Comparison of ENCODE assay signal across 9 cellular contexts in the genomic region with DNA sequence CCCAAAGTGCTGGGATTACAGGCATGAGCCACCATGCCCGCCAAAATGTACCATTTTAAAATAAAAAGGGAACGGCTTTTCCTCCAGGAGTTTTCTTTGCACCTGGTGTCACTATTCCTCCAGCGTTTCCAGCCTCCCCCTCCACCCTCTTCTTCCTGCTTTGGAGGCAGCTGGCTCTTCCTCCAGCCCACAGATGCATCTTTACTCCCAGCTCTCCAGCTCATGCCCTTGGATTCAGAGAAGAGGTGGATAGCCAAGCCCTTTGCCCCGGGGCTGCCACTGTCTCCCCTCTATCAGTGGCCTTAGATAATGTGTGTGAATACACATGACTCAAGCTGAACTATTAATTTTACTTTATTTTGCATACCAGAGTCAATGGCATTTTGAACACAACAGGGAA. TPM values are rescaled to one million over a fixed set of nuclear protein-coding genes. Genes with fewer than 3 reads are reported as not detected.
"Had no signal": no experiment of that assay in that cellular context is flagged by ENCODE, and none has a peak within 500 bp of the region (broad histone marks: within the 10 kb centered on the region; RNA-seq: fewer than 3 reads in every experiment).

No MANE protein-coding gene starts in this region.

- DNase-seq: HFFc6, KBM-7 had no signal

- ATAC-seq: GM23338, HCT116, HepG2 had no signal

- H3K27ac ChIP-seq: KMS-11 had no signal

- H3K4me2 ChIP-seq: GM23338, KMS-11 had no signal

- H3K9ac ChIP-seq: KMS-11 had no signal

- H3K4me1 ChIP-seq: HAP-1 had no signal

- H3K9me3 ChIP-seq: HAP-1 had no signal

- H3K36me3 ChIP-seq: HAP-1 had no signal

- H3K4me3 ChIP-seq: GM23338, HAP-1 had no signal

RNA-seq across cellular contexts. Expression of a gene that starts 15.4 kb away (rescaled TPM):
- total RNA-seq: HepG2, HT-29 had no signal
- polyA plus RNA-seq: HepG2, IgD-negative memory B cell had no signal
